Comparison of ENCODE assay signal across 16 cellular contexts in genomic region chr2:20608666-20609348, GRCh38. TPM values are rescaled to one million over a fixed set of nuclear protein-coding genes. Genes with fewer than 3 reads are reported as not detected.
DNase-seq lines count a peak whose midpoint lies in the region; ATAC-seq and TF ChIP-seq lines count a peak whose summit lies in the region.
"Had no signal": no experiment of that assay in that cellular context is flagged by ENCODE, and none has a peak within 500 bp of the region (broad histone marks: within the 10 kb centered on the region; RNA-seq: fewer than 3 reads in every experiment).

No MANE protein-coding gene starts in this region.

- DNase-seq in activated effector memory CD4-positive, alpha-beta T cell treated with anti-CD3 and anti-CD28 coated beads, Interleukin-2, amount 50 U/mL, for 16 hours, result peak; percentile 37
- DNase-seq in activated effector memory CD4-positive, alpha-beta T cell treated with Interleukin-2 at 50 U/mL for 16 hours, result no peak
- DNase-seq in mesenteric fat pad (ENCODE audit: low spot score) (peak; percentile 75), tibial nerve (ENCODE audit: low spot score in 2 of 2) (peak in 1 of 2 donors; percentile 9), brain microvascular endothelial cell (no peak), COLO668 (lab: John Stamatoyannopoulos, UW; ENCODE audit: unreplicated experiment) (no peak)
- DNase-seq: activated CD4-positive, alpha-beta T cell treated with anti-CD3 and anti-CD28 coated beads, Interleukin-2, amount 50 U/mL, for 48 hours; GOT3; KG1; NCI-H146; NCI-H526 treated with DMSO at 0.1 percent for 48 hours had no signal

- H3K27me3 ChIP-seq in esophagus (ENCODE audit: control insufficient read depth in 1 of 2, insufficient read depth in 2 of 2, low read length in 2 of 2) (no peaks in the 10 kb centered on the region), tibial nerve (no peaks in the 10 kb centered on the region), brain microvascular endothelial cell (replicated peaks) (no peaks in the 10 kb centered on the region)

- H3K4me3 ChIP-seq in esophagus (ENCODE audit: low read depth in 1 of 2, low read length in 2 of 2) (no peak overlapping the region), tibial nerve (no peak overlapping the region), brain microvascular endothelial cell (ENCODE audit: low read depth, low read length) (no peak overlapping the region)
- H3K4me3 ChIP-seq: A549 had no signal

- 65 to 84% methylated on average over 7 of the region's 7 CpGs for WGBS in esophagus, 2 donors
- whole genome bisulfite sequencing in tibial nerve, 2 donors, result 82 to 84% methylated on average over 6 to 7 of the region's 7 CpGs

- no peak for ATAC-seq in GM18511 (IDR thresholded peaks at IDR 0.05; ENCODE audit: unreplicated experiment)
- ATAC-seq: activated T-helper 17 cell treated with anti-CD3 and anti-CD28 coated beads, Interleukin-2, amount 50 U/mL, for 72 hours; naive thymus-derived CD8-positive, alpha-beta T cell had no signal

- H3K36me3 ChIP-seq in esophagus (ENCODE audit: control insufficient read depth in 2 of 2, insufficient read depth in 2 of 2, low read length in 1 of 2), result no peaks in the 10 kb centered on the region
- H3K36me3 ChIP-seq in tibial nerve, result no peaks in the 10 kb centered on the region
- H3K36me3 ChIP-seq in brain microvascular endothelial cell (replicated peaks), result no peaks in the 10 kb centered on the region

- H3K4me1 ChIP-seq in esophagus (ENCODE audit: control insufficient read depth in 2 of 2, insufficient read depth in 2 of 2, low read length in 1 of 2) (peaks cover 3 to 9% of the 10 kb centered on the region in 2 donors), tibial nerve (peaks cover 5 to 68% (median 34%) of the 10 kb centered on the region in 4 donors)

- H3K9me3 ChIP-seq in esophagus (ENCODE audit: control insufficient read depth in 2 of 2, insufficient read depth in 1 of 2, low read depth in 1 of 2, low read length in 1 of 2), result no peaks in the 10 kb centered on the region
- H3K9me3 ChIP-seq in tibial nerve, result no peaks in the 10 kb centered on the region

- TF ChIP-seq CTCF in tibial nerve (IDR thresholded peaks at IDR 0.05) (no peak), brain microvascular endothelial cell (IDR thresholded peaks at IDR 0.05; ENCODE audit: low read depth, low read length, missing control alignments) (no peak)

- no peak for TF ChIP-seq POLR2A in tibial nerve (IDR thresholded peaks at IDR 0.05)

- H3K27ac ChIP-seq in esophagus (ENCODE audit: low read depth in 2 of 2, low read length in 1 of 2) (peak overlapping the region; percentile 29 to 72), tibial nerve (peak overlapping the region in 3 of 4 donors; percentile 24 to 97 (median 97)), brain microvascular endothelial cell (no peak overlapping the region)
- H3K27ac ChIP-seq: A549 had no signal

- no peak for TF ChIP-seq EP300 in tibial nerve (IDR thresholded peaks at IDR 0.05)

- in situ Hi-C loops in brain microvascular endothelial cell (cut with HindIII; ENCODE audit: low pct_ligation_motif_present, low sequenced_read_pairs), result no loop called here

RNA-seq across cellular contexts. Expression of gene HS1BP3, which starts 42.1 kb away (rescaled TPM):
- polyA plus RNA-seq in esophagus, result 10 to 100 TPM; 12.2 to 13.4 TPM
- total RNA-seq in mesenteric fat pad, result 28.8 TPM
- 10 to 100 TPM; 24.5 to 45.9 (median 33.8) TPM for total RNA-seq in tibial nerve

RNA-seq across cellular contexts. Expression of gene GDF7, which starts 58.1 kb away (rescaled TPM):
- polyA plus RNA-seq in esophagus, result under 1 TPM; 0.56 to 0.59 TPM
- total RNA-seq in mesenteric fat pad (1.2 TPM), tibial nerve (10 to 100 TPM in 3 of 4 donors, 1 to 10 TPM in 1; 6.3 to 20.0 (median 16.6) TPM)
- total RNA-seq: naive thymus-derived CD8-positive, alpha-beta T cell had no signal

Comparison
In these comparisons a context has a peak if more than half of its experiments do, and no peak if none do; other contexts are left out.
1. DNase-seq: peak in activated effector memory CD4-positive, alpha-beta T cell treated with anti-CD3 and anti-CD28 coated beads, Interleukin-2, amount 50 U/mL, for 16 hours (single experiment) and mesenteric fat pad (single experiment); none in activated effector memory CD4-positive, alpha-beta T cell treated with Interleukin-2 at 50 U/mL for 16 hours (single experiment), brain microvascular endothelial cell (single experiment) and COLO668 (single experiment).